In the genomic region with DNA sequence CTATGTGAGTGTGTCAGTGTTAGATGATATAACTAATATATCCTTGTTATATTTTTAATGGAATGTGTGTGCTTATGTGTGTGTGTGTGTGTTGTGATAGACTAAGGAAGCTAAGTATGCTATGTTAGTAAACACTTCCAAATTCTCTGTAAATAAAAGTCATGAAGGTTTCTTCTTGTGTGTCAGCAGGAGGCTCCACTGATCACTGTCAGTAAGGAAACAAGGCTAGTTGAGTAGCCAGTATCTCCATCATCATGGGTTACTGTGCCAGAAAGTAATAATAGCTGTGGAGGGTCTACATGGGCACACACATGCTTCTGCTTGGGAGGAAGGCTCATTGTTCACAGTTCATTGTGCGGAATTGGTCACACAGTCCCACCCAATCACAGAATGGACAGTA, we compare ENCODE assay signal across 22 cellular contexts.
DNase-seq lines count a peak whose midpoint lies in the region; ATAC-seq and TF ChIP-seq lines count a peak whose summit lies in the region.
"Had no signal": no experiment of that assay in that cellular context is flagged by ENCODE, and none has a peak within 500 bp of the region (broad histone marks: within the 10 kb centered on the region; RNA-seq: fewer than 3 reads in every experiment).

No MANE protein-coding gene starts in this region.

- H4K8ac ChIP-seq in mesendoderm (ENCODE audit: low read depth, low read length) = no peak overlapping the region

- H3K9me3 Mint-ChIP-seq in chondrocyte (ENCODE audit: low read depth) (no peaks in the 10 kb centered on the region), type B pancreatic cell (no peaks in the 10 kb centered on the region), Caco-2 (ENCODE audit: unreplicated experiment) (no peaks in the 10 kb centered on the region)
- H3K9me3 Mint-ChIP-seq: T-helper 2 cell treated with Interferon-gamma antibody and Interleukin-4, amounts not matched to agents 5 μg/mL and 100 μg/mL, for 36 hours had no signal

- no peaks in the 10 kb centered on the region for H3K36me3 Mint-ChIP-seq in chondrocyte (ENCODE audit: low read depth)
- H3K36me3 Mint-ChIP-seq in type B pancreatic cell = no peaks in the 10 kb centered on the region
- H3K36me3 Mint-ChIP-seq in Caco-2 (ENCODE audit: insufficient read depth, unreplicated experiment) = no peaks in the 10 kb centered on the region

- H3K4me3 ChIP-seq in OCI-LY7 (ENCODE audit: low read depth, low read length, poor library complexity, severe bottlenecking) (no peak overlapping the region), mesendoderm (ENCODE audit: low read length) (no peak overlapping the region), Caco-2 (ENCODE audit: low read depth, low read length) (no peak overlapping the region)
- H3K4me3 ChIP-seq: MG63 had no signal

- H3K4me3 Mint-ChIP-seq in chondrocyte (ENCODE audit: unreplicated experiment) = no peak overlapping the region
- no peak overlapping the region for H3K4me3 Mint-ChIP-seq in type B pancreatic cell
- H3K4me3 Mint-ChIP-seq in Caco-2 (ENCODE audit: unreplicated experiment) = no peak overlapping the region
- H3K4me3 Mint-ChIP-seq: T-helper 2 cell treated with Interferon-gamma antibody and Interleukin-4, amounts not matched to agents 5 μg/mL and 100 μg/mL, for 36 hours had no signal

- no peaks in the 10 kb centered on the region for H3K79me1 ChIP-seq in mesendoderm (ENCODE audit: low read length)

- H3K4me1 Mint-ChIP-seq in chondrocyte (ENCODE audit: low read depth) (peaks cover 11% of the 10 kb centered on the region), type B pancreatic cell (ENCODE audit: unreplicated experiment) (no peaks in the 10 kb centered on the region), Caco-2 (ENCODE audit: low read depth, unreplicated experiment) (no peaks in the 10 kb centered on the region)

- no peak overlapping the region for H2AFZ ChIP-seq in OCI-LY7 (ENCODE audit: low read length)

- no peaks in the 10 kb centered on the region for H3K79me2 ChIP-seq in OCI-LY7 (ENCODE audit: insufficient read depth, low read depth, low read length)
- H3K79me2 ChIP-seq in mesendoderm (ENCODE audit: control insufficient read depth, insufficient read depth, low read length) = no peaks in the 10 kb centered on the region

- H2BK15ac ChIP-seq in mesendoderm (replicated peaks; ENCODE audit: low read depth) = no peak overlapping the region

- ATAC-seq in GM19324 (IDR thresholded peaks at IDR 0.05; ENCODE audit: low FRiP score, unreplicated experiment) = no peak
- ATAC-seq in HG02623 (IDR thresholded peaks at IDR 0.05; ENCODE audit: unreplicated experiment) = no peak
- ATAC-seq: HepG2, Right ventricle myocardium inferior had no signal

- H2AK5ac ChIP-seq in mesendoderm (ENCODE audit: low read length) = no peak overlapping the region

- intact Hi-C loops in OCI-LY7 (cut with micrococcal nuclease; ENCODE audit: unreplicated experiment) = no loop called here
- intact Hi-C loops in Caco-2 (cut with micrococcal nuclease; ENCODE audit: unreplicated experiment) = no loop called here

- no peak overlapping the region for H2BK5ac ChIP-seq in mesendoderm (ENCODE audit: low read length)

- H3K18ac ChIP-seq in mesendoderm (ENCODE audit: low read length) = no peak overlapping the region

- no CpG with 5 or more reads among the region's 1 CpG for WGBS in mesendoderm (ENCODE audit: extremely low coverage, insufficient coverage, low lambda C conversion rate)

- H3K4me2 ChIP-seq in OCI-LY7 (ENCODE audit: low read length) = no peak overlapping the region
- no peak overlapping the region for H3K4me2 ChIP-seq in mesendoderm (ENCODE audit: low read length)

- H3K9ac ChIP-seq in mesendoderm (ENCODE audit: low read length) = no peak overlapping the region

- H3K27me3 ChIP-seq in mesendoderm (ENCODE audit: insufficient read depth, low read length, poor library complexity) = no peaks in the 10 kb centered on the region
- no peaks in the 10 kb centered on the region for H3K27me3 ChIP-seq in Caco-2 (replicated peaks; ENCODE audit: control insufficient read depth, insufficient read depth, low read length)
- H3K27me3 ChIP-seq: MG63 had no signal

- POLR2A ChIA-PET in OCI-LY7 (lab: Charles Lee) (no interaction called here), Caco-2 (lab: Charles Lee) (no interaction called here)

- H4K20me1 ChIP-seq in OCI-LY7 (ENCODE audit: insufficient read depth, low read length) = no peaks in the 10 kb centered on the region

- peak; percentile 20 for DNase-seq in HCEC 1CT
- peak; percentile 25 for DNase-seq in OCI-LY7 (ENCODE audit: low spot score)
- DNase-seq in chondrocyte (ENCODE audit: low spot score) = no peak
- DNase-seq in mesendoderm = peak; percentile 39
- DNase-seq in type B pancreatic cell (ENCODE audit: extremely low spot score, unreplicated experiment) = no peak
- DNase-seq in Caco-2 = no peak
- DNase-seq: AML-193, DMS 273 treated with DMSO at 0.1 percent for 48 hours, DND-41, KG1, MG63, NCI-H1092, NCI-H146, NCI-H2081, NCI-H446 treated with DMSO at 0.1 percent for 48 hours, NCI-H774 had no signal

- peak; percentile 43; the same call in 1 of the 2 replicates for TF ChIP-seq CTCF in OCI-LY7 (conservative IDR thresholded peaks at IDR 0.05; ENCODE audit: low read length)
- peak; percentile 16 for TF ChIP-seq CTCF in chondrocyte (IDR thresholded peaks at IDR 0.05)
- no peak for TF ChIP-seq CTCF in type B pancreatic cell (conservative IDR thresholded peaks at IDR 0.05)
- TF ChIP-seq CTCF in Caco-2 (IDR thresholded peaks at IDR 0.05; ENCODE audit: insufficient read depth in 1 of 2, low read depth in 1 of 2, low read length in 1 of 2, severe bottlenecking in 1 of 2, unreplicated experiment in 1 of 2) = no peak

- H3K27me3 Mint-ChIP-seq in chondrocyte (ENCODE audit: low read depth) (no peaks in the 10 kb centered on the region), type B pancreatic cell (no peaks in the 10 kb centered on the region), Caco-2 (ENCODE audit: insufficient read depth, unreplicated experiment) (no peaks in the 10 kb centered on the region)

- H3K23ac ChIP-seq in mesendoderm (ENCODE audit: low read length) = no peak overlapping the region

- H3K9me2 ChIP-seq in OCI-LY7 (ENCODE audit: insufficient read depth, low read length) = no peaks in the 10 kb centered on the region

- no peak overlapping the region for H4K5ac ChIP-seq in mesendoderm (ENCODE audit: low read length)

- no peak overlapping the region for H3K27ac Mint-ChIP-seq in chondrocyte (ENCODE audit: unreplicated experiment)
- no peak overlapping the region for H3K27ac Mint-ChIP-seq in type B pancreatic cell
- H3K27ac Mint-ChIP-seq in Caco-2 (ENCODE audit: unreplicated experiment) = no peak overlapping the region
- H3K27ac Mint-ChIP-seq: T-helper 2 cell treated with Interferon-gamma antibody and Interleukin-4, amounts not matched to agents 5 μg/mL and 100 μg/mL, for 36 hours had no signal

- CTCF ChIA-PET in OCI-LY7 (lab: Charles Lee; ENCODE audit: unreplicated experiment) (no interaction called here), Caco-2 (lab: Charles Lee) (no interaction called here)

- H3K9me3 ChIP-seq in OCI-LY7 (ENCODE audit: low read length) (no peaks in the 10 kb centered on the region), Caco-2 (no peaks in the 10 kb centered on the region)
- H3K9me3 ChIP-seq: MG63 had no signal

- H3K36me3 ChIP-seq in OCI-LY7 (ENCODE audit: insufficient read depth, low read length) (no peaks in the 10 kb centered on the region), mesendoderm (ENCODE audit: control insufficient read depth, insufficient read depth, low read length) (no peaks in the 10 kb centered on the region), Caco-2 (ENCODE audit: control insufficient read depth, insufficient read depth, low read length) (no peaks in the 10 kb centered on the region)
- H3K36me3 ChIP-seq: MG63 had no signal

- no peak overlapping the region for H2BK120ac ChIP-seq in mesendoderm (ENCODE audit: low read depth, low read length)

- H3K4me1 ChIP-seq in OCI-LY7 (ENCODE audit: insufficient read depth, low read length, poor library complexity, severe bottlenecking) (peaks cover 4% of the 10 kb centered on the region), mesendoderm (ENCODE audit: control insufficient read depth, low read depth, low read length) (peaks cover 4% of the 10 kb centered on the region), Caco-2 (no peaks in the 10 kb centered on the region)

- BruUV-seq in OCI-LY7 (replicated peaks; lab: Mats Ljungman, UMichigan) (no TSS peak), Caco-2 (replicated peaks; lab: Mats Ljungman, UMichigan) (no TSS peak)

- H3K4ac ChIP-seq in mesendoderm (ENCODE audit: low read depth, low read length) = no peak overlapping the region

- no peak overlapping the region for H3K27ac ChIP-seq in OCI-LY7 (ENCODE audit: low read depth, low read length, poor library complexity, severe bottlenecking)
- no peak overlapping the region for H3K27ac ChIP-seq in mesendoderm (ENCODE audit: low read depth, low read length)
- H3K27ac ChIP-seq: C4-2B had no signal

- no peak overlapping the region for H3K56ac ChIP-seq in mesendoderm (ENCODE audit: low read length)

Comparison
In these comparisons a context has a peak if more than half of its experiments do, and no peak if none do; other contexts are left out.
1. DNase-seq: peak in HCEC 1CT (single experiment), OCI-LY7 (single experiment) and mesendoderm (single experiment); none in chondrocyte (single experiment), type B pancreatic cell (single experiment) and Caco-2 (0 of 2).
2. CTCF ChIP-seq: peak in OCI-LY7 (single experiment) and chondrocyte (single experiment); none in type B pancreatic cell (single experiment) and Caco-2 (0 of 2).